ENCODE assay signal across 26 cellular contexts in genomic region chr6:80098392-80098791, GRCh38.
"Had no signal": no experiment of that assay in that cellular context is flagged by ENCODE, and none has a peak within 500 bp of the region (broad histone marks: within the 10 kb centered on the region; RNA-seq: fewer than 3 reads in every experiment).

No MANE protein-coding gene starts in this region.

- H3K4me3 ChIP-seq: left lung, lower lobe of right lung, neural progenitor cell, ovary, skin epidermis, suprapubic skin, thoracic aorta, tibial artery, upper lobe of right lung had no signal

- FAIRE-seq: islet of Langerhans, kidney, urothelium cell line had no signal

- H3K9me3 ChIP-seq: left lung, lower lobe of right lung, ovary, suprapubic skin, thoracic aorta, tibial artery, upper lobe of right lung had no signal

- ATAC-seq: left colon; left lung; lower lobe of right lung; naive thymus-derived CD8-positive, alpha-beta T cell; right cardiac atrium; sciatic nerve; stimulated activated effector memory CD8-positive, alpha-beta T cell treated with anti-CD3 and anti-CD28 coated beads, Interleukin-12 subunit alpha, Interleukin-12 subunit beta, amount 100 ng/mL, for 72 hours; upper lobe of right lung had no signal

- H3K4me1 ChIP-seq: left lung, lower lobe of right lung, neural progenitor cell, suprapubic skin, tibial artery, upper lobe of right lung had no signal

- H3K27ac ChIP-seq: left lung, lower lobe of right lung, neural progenitor cell, ovary, skin epidermis, suprapubic skin, thoracic aorta, tibial artery, upper lobe of right lung had no signal

- DNase-seq: hippocampal formation; kidney; left colon; left lung; lower lobe of right lung; mammary epithelial cell; mesenchymal stem cell; naive thymus-derived CD8-positive, alpha-beta T cell; ovary; right cardiac atrium; stimulated activated CD4-positive, alpha-beta T cell treated with anti-CD3 and anti-CD28 coated beads, Interleukin-12 subunit alpha, Interleukin-12 subunit beta, amount 100 ng/mL, for 4 hours; stimulated activated CD4-positive, alpha-beta T cell treated with anti-CD3 and anti-CD28 coated beads, Interleukin-15, amount 100 ng/mL, for 24 hours; stimulated activated CD4-positive, alpha-beta T cell treated with anti-CD3 and anti-CD28 coated beads, Interleukin-2, amount 100 ng/mL, for 24 hours; stimulated activated CD4-positive, alpha-beta T cell treated with anti-CD3 and anti-CD28 coated beads, Interleukin-4, amount 100 ng/mL, for 1 hour; stimulated activated naive CD4-positive, alpha-beta T cell; tibial artery; trophoblast cell; upper lobe of right lung had no signal

- H3K36me3 ChIP-seq: left lung, lower lobe of right lung, neural progenitor cell, ovary, suprapubic skin, thoracic aorta, tibial artery, upper lobe of right lung had no signal

- H3K4me2 ChIP-seq: neural progenitor cell had no signal

- H2AFZ ChIP-seq: neural progenitor cell had no signal
